15 cellular contexts compared by ENCODE assay signal in the genomic region with DNA sequence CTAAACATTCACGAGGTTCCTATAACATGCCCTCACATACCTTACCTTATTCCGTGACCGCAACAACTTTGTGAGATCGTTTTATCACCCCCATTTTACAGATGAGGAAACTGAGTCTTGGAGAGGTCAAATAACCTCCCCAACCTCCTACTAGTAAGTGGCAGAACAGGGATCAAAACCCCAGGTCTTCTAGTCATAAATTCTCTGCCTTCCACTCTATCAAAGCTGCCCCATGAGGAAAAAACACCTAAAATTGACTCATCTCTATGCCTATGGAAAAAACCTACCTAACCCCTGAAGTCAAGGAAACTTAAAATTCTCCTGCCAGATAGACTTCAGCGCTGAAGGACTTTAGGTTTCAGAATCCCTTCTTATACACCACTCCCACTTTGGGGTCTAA.
A peak's percentile ranks its signal among the peaks of the same experiment; 100 is the strongest.
DNase-seq lines count a peak whose midpoint lies in the region; ATAC-seq, FAIRE-seq and TF ChIP-seq lines count a peak whose summit lies in the region.
"Had no signal": no experiment of that assay in that cellular context is flagged by ENCODE, and none has a peak within 500 bp of the region (broad histone marks: within the 10 kb centered on the region; RNA-seq: fewer than 3 reads in every experiment).

No MANE protein-coding gene starts in this region.

- peaks cover 36 to 47% of the 10 kb centered on the region in 2 experiments for H3K27me3 ChIP-seq in K562 (ENCODE audit: control insufficient read depth in 2 of 2, insufficient read depth in 2 of 2, low read length in 2 of 2)
- no peaks in the 10 kb centered on the region for H3K27me3 ChIP-seq in small intestine (ENCODE audit: control insufficient read depth in 2 of 2, insufficient read depth in 2 of 2, low read length in 2 of 2)

- no peak overlapping the region for H2AFZ ChIP-seq in K562 (ENCODE audit: low read depth, low read length)

- H3K36me3 Mint-ChIP-seq in HFFc6 (ENCODE audit: low read depth): peaks cover 9% of the 10 kb centered on the region

- H3K9me3 Mint-ChIP-seq in HFFc6: peaks cover 7% of the 10 kb centered on the region; the same call in 1 of the 2 replicates

- H3K9me3 ChIP-seq in K562 (replicated peaks; ENCODE audit: control insufficient read depth, insufficient read depth, low read depth, low read length) (no peaks in the 10 kb centered on the region), kidney (ENCODE audit: control insufficient read depth in 1 of 2, low read length in 2 of 2) (no peaks in the 10 kb centered on the region), small intestine (ENCODE audit: control insufficient read depth, low read depth) (no peaks in the 10 kb centered on the region)
- H3K9me3 ChIP-seq: prostate gland had no signal

- TF ChIP-seq EP300 in K562 (IDR thresholded peaks at IDR 0.05; ENCODE audit: low read length): no peak

- ATAC-seq in K562: no peak
- ATAC-seq in HG03460 (IDR thresholded peaks at IDR 0.05; ENCODE audit: unreplicated experiment): no peak
- ATAC-seq: GM12878, T-helper 17 cell had no signal

- in situ Hi-C loops in K562 (cut with MboI): no loop called here

- POLR2A ChIA-PET in K562 (lab: Yijun Ruan, JAX) (interaction anchor here (1.8 to 1.9 kb wide), 2 partner anchors 9 to 10 kb away, joined by 5 to 7 read pairs; no protein-coding TSS in a partner anchor), RWPE1 (lab: Yijun Ruan, JAX; ENCODE audit: low non-redundant PET) (no interaction called here)

- H3K36me3 ChIP-seq in K562 (ENCODE audit: control insufficient read depth, insufficient read depth, low read length) (no peaks in the 10 kb centered on the region), kidney (ENCODE audit: control insufficient read depth in 1 of 2, insufficient read depth in 2 of 2, low read length in 2 of 2) (no peaks in the 10 kb centered on the region), small intestine (ENCODE audit: control insufficient read depth in 2 of 2, insufficient read depth in 2 of 2, low read length in 2 of 2) (no peaks in the 10 kb centered on the region)
- H3K36me3 ChIP-seq: prostate gland had no signal

- H3K4me1 ChIP-seq in K562 (replicated peaks in 1 of 2; ENCODE audit: control insufficient read depth in 2 of 2, insufficient read depth in 2 of 2, low read length in 2 of 2) (no peaks in the 10 kb centered on the region; a peak in 2 of 5 replicates), kidney (ENCODE audit: control insufficient read depth in 1 of 2, insufficient read depth in 1 of 2, low read depth in 1 of 2, low read length in 2 of 2) (peaks cover 15 to 37% of the 10 kb centered on the region in 2 donors), small intestine (ENCODE audit: control insufficient read depth in 2 of 2, insufficient read depth in 1 of 2, low read depth in 1 of 2, low read length in 1 of 2) (peaks cover 0 to 11% of the 10 kb centered on the region in 2 donors)

- intact Hi-C loops in K562 (cut with micrococcal nuclease) (no loop called here), kidney (cut with DNase I) (no loop called here)

- 0 out of 2 replicates have a peak overlapping the region, but pooled peaks have one; percentile 71 for H3K4me3 Mint-ChIP-seq in HFFc6
- H3K4me3 Mint-ChIP-seq: T-helper 17 cell had no signal

- no peak for TF ChIP-seq RAD21 in K562 (CRISPR knock-in tag; conservative IDR thresholded peaks at IDR 0.05 in 1 of 2, IDR thresholded peaks at IDR 0.05 in 1 of 2)

- DNase-seq in HFFc6: no peak
- no peak for DNase-seq in K562 (ENCODE audit: extremely low read depth in 1 of 4, low spot score in 3 of 4)
- DNase-seq in kidney: no peak
- no peak for DNase-seq in small intestine
- DNase-seq in RWPE1 (ENCODE audit: low spot score): no peak
- DNase-seq in NCI-H774 (lab: John Stamatoyannopoulos, UW): no peak
- DNase-seq in HTR-8/SVneo (ENCODE audit: insufficient read length, low spot score): no peak
- DNase-seq: activated CD4-positive, alpha-beta T cell treated with anti-CD3 and anti-CD28 coated beads for 4 hours; amygdala; NCI-H446; T-helper 17 cell had no signal

- TF ChIP-seq POLR2A in K562 (conservative IDR thresholded peaks at IDR 0.05): no peak

- no peak overlapping the region for H3K27ac ChIP-seq in K562 (ENCODE audit: extremely low read depth, low read depth, low read length)
- H3K27ac ChIP-seq in kidney (ENCODE audit: low read depth in 2 of 2, low read length in 2 of 2): peak overlapping the region; percentile 68 to 79
- H3K27ac ChIP-seq in small intestine (ENCODE audit: low read depth in 1 of 2, low read length in 1 of 2): peak overlapping the region; percentile 86 to 93
- H3K27ac ChIP-seq in RWPE1: no peak overlapping the region
- H3K27ac ChIP-seq: C4-2B had no signal

- no peaks in the 10 kb centered on the region for H3K9me1 ChIP-seq in K562 (ENCODE audit: control insufficient read depth, insufficient read depth, low read length)

- H3K4me3 ChIP-seq in K562: no peak overlapping the region
- H3K4me3 ChIP-seq in kidney (ENCODE audit: low read length in 2 of 2): peak overlapping the region; percentile 28 to 53
- H3K4me3 ChIP-seq in small intestine (ENCODE audit: low read depth in 1 of 2, low read length in 2 of 2): no peak overlapping the region
- H3K4me3 ChIP-seq: GM12878, prostate gland had no signal

- CTCF ChIA-PET in K562 (lab: Yijun Ruan, JAX; ENCODE audit: low intra/inter-chr PET ratio) (no interaction called here), RWPE1 (lab: Yijun Ruan, JAX) (no interaction called here)

- FAIRE-seq in K562 (lab: Jason Lieb, UNC) (no peak), kidney (lab: Jason Lieb, UNC) (no peak), small intestine (lab: Jason Lieb, UNC) (no peak), HTR-8/SVneo (lab: Jason Lieb, UNC) (no peak)
- FAIRE-seq: GM12878 had no signal

- 23% methylated on average over 5 of the region's 5 CpGs for WGBS in K562 (ENCODE audit: insufficient coverage, low coverage, missing lambda C conversion rate)
- WGBS in small intestine, 3 donors: 93 to 95% (median 94%) methylated on average over 5 of the region's 5 CpGs

- H3K27ac Mint-ChIP-seq in HFFc6: peak overlapping the region; percentile 95
- H3K27ac Mint-ChIP-seq: T-helper 17 cell had no signal

- H3K79me2 ChIP-seq in K562 (ENCODE audit: control insufficient read depth, insufficient read depth, low read length): no peaks in the 10 kb centered on the region

- peaks cover 77% of the 10 kb centered on the region for H3K4me1 Mint-ChIP-seq in HFFc6 (ENCODE audit: low read depth)

- H3K9ac ChIP-seq in K562 (ENCODE audit: insufficient read depth in 1 of 2, low read depth in 2 of 2, low read length in 2 of 2): no peak overlapping the region
- no peak overlapping the region for H3K9ac ChIP-seq in kidney (ENCODE audit: low read length in 2 of 2)

- TF ChIP-seq CTCF in HFFc6 (IDR thresholded peaks at IDR 0.05) (no peak), K562 (IDR thresholded peaks at IDR 0.05 in 2 of 3, conservative IDR thresholded peaks at IDR 0.05 in 1 of 3; ENCODE audit: insufficient read depth in 2 of 3, low read depth in 1 of 3, low read length in 3 of 3) (no peak), kidney (IDR thresholded peaks at IDR 0.05; ENCODE audit: borderline replicate concordance, extremely low read depth, insufficient read depth) (no peak), RWPE1 (conservative IDR thresholded peaks at IDR 0.05; ENCODE audit: low read depth) (no peak)

- H3K27me3 Mint-ChIP-seq in HFFc6 (ENCODE audit: insufficient read depth): peaks cover 3% of the 10 kb centered on the region; the same call in 1 of the 2 replicates

- H3K4me2 ChIP-seq in K562 (ENCODE audit: insufficient read depth, low read length): no peak overlapping the region

- no peaks in the 10 kb centered on the region for H4K20me1 ChIP-seq in K562 (replicated peaks; ENCODE audit: control insufficient read depth, insufficient read depth, low read length)

- no TSS peak for BruUV-seq in K562 (replicated peaks; lab: Mats Ljungman, UMichigan)

TF ChIP-seq in K562, 482 proteins besides CTCF, POLR2A, EP300 and RAD21:
- peak; percentile 65 for TF ChIP-seq ESRRA (IDR thresholded peaks at IDR 0.05; ENCODE audit: borderline replicate concordance, low read depth)
- TF ChIP-seq RBM25 (IDR thresholded peaks at IDR 0.05; ENCODE audit: low read depth, low read length, severe bottlenecking): peak; percentile 91
- no peak for TF ChIP-seq ZNF23 (CRISPR knock-in tag; IDR thresholded peaks at IDR 0.05)
- peak; percentile 73 for TF ChIP-seq BCOR (IDR thresholded peaks at IDR 0.05)
- TF ChIP-seq TOE1 (IDR thresholded peaks at IDR 0.05; ENCODE audit: borderline replicate concordance): no peak
- no peak for TF ChIP-seq TOE1 (CRISPR knock-in tag; IDR thresholded peaks at IDR 0.05; ENCODE audit: borderline replicate concordance, low read depth)
- TF ChIP-seq SPI1 (IDR thresholded peaks at IDR 0.05; ENCODE audit: borderline replicate concordance, low read depth, low read length): no peak
- no peak for TF ChIP-seq ZNF696 (CRISPR knock-in tag; conservative IDR thresholded peaks at IDR 0.05)
- TF ChIP-seq CTBP1 (IDR thresholded peaks at IDR 0.05; ENCODE audit: borderline replicate concordance): no peak
- TF ChIP-seq, protein P1, sequence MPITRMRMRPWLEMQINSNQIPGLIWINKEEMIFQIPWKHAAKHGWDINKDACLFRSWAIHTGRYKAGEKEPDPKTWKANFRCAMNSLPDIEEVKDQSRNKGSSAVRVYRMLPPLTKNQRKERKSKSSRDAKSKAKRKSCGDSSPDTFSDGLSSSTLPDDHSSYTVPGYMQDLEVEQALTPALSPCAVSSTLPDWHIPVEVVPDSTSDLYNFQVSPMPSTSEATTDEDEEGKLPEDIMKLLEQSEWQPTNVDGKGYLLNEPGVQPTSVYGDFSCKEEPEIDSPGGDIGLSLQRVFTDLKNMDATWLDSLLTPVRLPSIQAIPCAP (CRISPR knock-in tag; IDR thresholded peaks at IDR 0.05; ENCODE audit: borderline replicate concordance): no peak
- TF ChIP-seq CBX8 (IDR thresholded peaks at IDR 0.05; ENCODE audit: borderline replicate concordance, extremely low read depth, low read depth, low read length, poor library complexity, severe bottlenecking): no peak
- no peak for TF ChIP-seq ZFP30 (CRISPR knock-in tag; IDR thresholded peaks at IDR 0.05; ENCODE audit: borderline replicate concordance)

Comparison
In these comparisons a context has a peak if more than half of its experiments do, and no peak if none do; other contexts are left out.
1. H3K27ac ChIP-seq: peak in kidney (2 of 2) and small intestine (2 of 2); none in K562 (single experiment) and RWPE1 (single experiment).
2. H3K4me3 ChIP-seq: peak in kidney (2 of 2); none in K562 (single experiment) and small intestine (0 of 2).